In the genomic region with DNA sequence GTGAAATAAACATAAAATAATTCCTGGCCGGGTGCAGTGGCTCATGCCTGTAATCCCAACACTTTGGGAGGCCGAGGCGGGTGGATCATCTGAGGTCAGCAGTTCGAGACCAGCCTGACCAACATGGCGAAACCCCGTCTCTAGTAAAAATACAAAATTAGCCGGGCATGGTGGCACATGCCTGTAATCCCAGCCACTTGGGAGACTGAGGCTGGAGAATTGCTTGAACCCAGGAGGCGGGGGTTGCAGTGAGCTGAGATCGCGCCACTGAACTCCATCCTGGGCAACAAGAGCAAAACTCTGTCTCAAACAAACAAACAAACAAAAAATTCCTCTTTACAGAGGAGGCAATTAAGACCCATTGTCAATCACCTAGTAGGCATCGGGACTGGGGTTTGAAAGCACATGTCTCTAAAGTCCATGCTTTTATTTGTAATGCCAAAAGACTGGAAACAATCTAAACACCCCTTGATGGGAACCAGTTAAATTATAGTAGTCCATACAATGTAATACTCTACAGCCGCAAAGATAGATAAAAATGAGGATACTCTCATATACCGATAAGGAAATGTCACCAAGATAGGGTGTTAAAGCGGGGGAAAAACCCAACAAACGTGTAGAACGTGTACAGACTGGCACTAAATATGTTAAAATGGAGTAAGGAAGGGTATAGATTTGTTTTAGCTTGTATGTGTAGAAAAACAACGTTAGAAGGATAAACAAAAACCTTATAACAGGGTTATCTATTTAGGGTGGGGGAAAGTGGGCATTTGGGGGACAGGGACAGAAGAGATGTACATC, we compare ENCODE assay signal across 1 cellular context.
TF ChIP-seq lines count a peak whose summit lies in the region.
"Not testable (repeated sequence)": the region's sequence is repeated elsewhere in the genome, so short reads cannot be mapped to it uniquely, and the experiment has no call there.

No MANE protein-coding gene starts in this region.

TF ChIP-seq in K562, 482 proteins besides CTCF, POLR2A, EP300 and RAD21 (continues in another document):
- peak; percentile 63 for TF ChIP-seq ELF2 (CRISPR knock-in tag; IDR thresholded peaks at IDR 0.05)
- TF ChIP-seq ADNP (tag; IDR thresholded peaks at IDR 0.05): peak; percentile 64; the same call in 1 of the 2 replicates
- TF ChIP-seq, protein P1, sequence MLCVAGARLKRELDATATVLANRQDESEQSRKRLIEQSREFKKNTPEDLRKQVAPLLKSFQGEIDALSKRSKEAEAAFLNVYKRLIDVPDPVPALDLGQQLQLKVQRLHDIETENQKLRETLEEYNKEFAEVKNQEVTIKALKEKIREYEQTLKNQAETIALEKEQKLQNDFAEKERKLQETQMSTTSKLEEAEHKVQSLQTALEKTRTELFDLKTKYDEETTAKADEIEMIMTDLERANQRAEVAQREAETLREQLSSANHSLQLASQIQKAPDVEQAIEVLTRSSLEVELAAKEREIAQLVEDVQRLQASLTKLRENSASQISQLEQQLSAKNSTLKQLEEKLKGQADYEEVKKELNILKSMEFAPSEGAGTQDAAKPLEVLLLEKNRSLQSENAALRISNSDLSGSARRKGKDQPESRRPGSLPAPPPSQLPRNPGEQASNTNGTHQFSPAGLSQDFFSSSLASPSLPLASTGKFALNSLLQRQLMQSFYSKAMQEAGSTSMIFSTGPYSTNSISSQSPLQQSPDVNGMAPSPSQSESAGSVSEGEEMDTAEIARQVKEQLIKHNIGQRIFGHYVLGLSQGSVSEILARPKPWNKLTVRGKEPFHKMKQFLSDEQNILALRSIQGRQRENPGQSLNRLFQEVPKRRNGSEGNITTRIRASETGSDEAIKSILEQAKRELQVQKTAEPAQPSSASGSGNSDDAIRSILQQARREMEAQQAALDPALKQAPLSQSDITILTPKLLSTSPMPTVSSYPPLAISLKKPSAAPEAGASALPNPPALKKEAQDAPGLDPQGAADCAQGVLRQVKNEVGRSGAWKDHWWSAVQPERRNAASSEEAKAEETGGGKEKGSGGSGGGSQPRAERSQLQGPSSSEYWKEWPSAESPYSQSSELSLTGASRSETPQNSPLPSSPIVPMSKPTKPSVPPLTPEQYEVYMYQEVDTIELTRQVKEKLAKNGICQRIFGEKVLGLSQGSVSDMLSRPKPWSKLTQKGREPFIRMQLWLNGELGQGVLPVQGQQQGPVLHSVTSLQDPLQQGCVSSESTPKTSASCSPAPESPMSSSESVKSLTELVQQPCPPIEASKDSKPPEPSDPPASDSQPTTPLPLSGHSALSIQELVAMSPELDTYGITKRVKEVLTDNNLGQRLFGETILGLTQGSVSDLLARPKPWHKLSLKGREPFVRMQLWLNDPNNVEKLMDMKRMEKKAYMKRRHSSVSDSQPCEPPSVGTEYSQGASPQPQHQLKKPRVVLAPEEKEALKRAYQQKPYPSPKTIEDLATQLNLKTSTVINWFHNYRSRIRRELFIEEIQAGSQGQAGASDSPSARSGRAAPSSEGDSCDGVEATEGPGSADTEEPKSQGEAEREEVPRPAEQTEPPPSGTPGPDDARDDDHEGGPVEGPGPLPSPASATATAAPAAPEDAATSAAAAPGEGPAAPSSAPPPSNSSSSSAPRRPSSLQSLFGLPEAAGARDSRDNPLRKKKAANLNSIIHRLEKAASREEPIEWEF (CRISPR knock-in tag; IDR thresholded peaks at IDR 0.05): peak; percentile 62; the same call in 1 of the 2 replicates
- TF ChIP-seq HDAC1 (IDR thresholded peaks at IDR 0.05): 0 out of 4 replicates have a peak, but pooled peaks of 1 of the 2 experiments have one; percentile 7
- TF ChIP-seq PTRF (tag; IDR thresholded peaks at IDR 0.05): peak; percentile 29; the same call in 1 of the 2 replicates
- TF ChIP-seq, protein P2, sequence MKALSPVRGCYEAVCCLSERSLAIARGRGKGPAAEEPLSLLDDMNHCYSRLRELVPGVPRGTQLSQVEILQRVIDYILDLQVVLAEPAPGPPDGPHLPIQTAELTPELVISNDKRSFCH (CRISPR knock-in tag; IDR thresholded peaks at IDR 0.05): not testable (repeated sequence)
- TF ChIP-seq, protein P2 (tag; IDR thresholded peaks at IDR 0.05): 0 out of 2 replicates have a peak, but pooled peaks have one; percentile 54
- peak; percentile 48 for TF ChIP-seq HDAC3 (IDR thresholded peaks at IDR 0.05; ENCODE audit: borderline replicate concordance, partially characterized antibody)
- TF ChIP-seq, protein P3, sequence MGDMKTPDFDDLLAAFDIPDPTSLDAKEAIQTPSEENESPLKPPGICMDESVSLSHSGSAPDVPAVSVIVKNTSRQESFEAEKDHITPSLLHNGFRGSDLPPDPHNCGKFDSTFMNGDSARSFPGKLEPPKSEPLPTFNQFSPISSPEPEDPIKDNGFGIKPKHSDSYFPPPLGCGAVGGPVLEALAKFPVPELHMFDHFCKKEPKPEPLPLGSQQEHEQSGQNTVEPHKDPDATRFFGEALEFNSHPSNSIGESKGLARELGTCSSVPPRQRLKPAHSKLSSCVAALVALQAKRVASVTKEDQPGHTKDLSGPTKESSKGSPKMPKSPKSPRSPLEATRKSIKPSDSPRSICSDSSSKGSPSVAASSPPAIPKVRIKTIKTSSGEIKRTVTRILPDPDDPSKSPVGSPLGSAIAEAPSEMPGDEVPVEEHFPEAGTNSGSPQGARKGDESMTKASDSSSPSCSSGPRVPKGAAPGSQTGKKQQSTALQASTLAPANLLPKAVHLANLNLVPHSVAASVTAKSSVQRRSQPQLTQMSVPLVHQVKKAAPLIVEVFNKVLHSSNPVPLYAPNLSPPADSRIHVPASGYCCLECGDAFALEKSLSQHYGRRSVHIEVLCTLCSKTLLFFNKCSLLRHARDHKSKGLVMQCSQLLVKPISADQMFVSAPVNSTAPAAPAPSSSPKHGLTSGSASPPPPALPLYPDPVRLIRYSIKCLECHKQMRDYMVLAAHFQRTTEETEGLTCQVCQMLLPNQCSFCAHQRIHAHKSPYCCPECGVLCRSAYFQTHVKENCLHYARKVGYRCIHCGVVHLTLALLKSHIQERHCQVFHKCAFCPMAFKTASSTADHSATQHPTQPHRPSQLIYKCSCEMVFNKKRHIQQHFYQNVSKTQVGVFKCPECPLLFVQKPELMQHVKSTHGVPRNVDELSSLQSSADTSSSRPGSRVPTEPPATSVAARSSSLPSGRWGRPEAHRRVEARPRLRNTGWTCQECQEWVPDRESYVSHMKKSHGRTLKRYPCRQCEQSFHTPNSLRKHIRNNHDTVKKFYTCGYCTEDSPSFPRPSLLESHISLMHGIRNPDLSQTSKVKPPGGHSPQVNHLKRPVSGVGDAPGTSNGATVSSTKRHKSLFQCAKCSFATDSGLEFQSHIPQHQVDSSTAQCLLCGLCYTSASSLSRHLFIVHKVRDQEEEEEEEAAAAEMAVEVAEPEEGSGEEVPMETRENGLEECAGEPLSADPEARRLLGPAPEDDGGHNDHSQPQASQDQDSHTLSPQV (IDR thresholded peaks at IDR 0.05): peak; percentile 53
- TF ChIP-seq, protein P4, sequence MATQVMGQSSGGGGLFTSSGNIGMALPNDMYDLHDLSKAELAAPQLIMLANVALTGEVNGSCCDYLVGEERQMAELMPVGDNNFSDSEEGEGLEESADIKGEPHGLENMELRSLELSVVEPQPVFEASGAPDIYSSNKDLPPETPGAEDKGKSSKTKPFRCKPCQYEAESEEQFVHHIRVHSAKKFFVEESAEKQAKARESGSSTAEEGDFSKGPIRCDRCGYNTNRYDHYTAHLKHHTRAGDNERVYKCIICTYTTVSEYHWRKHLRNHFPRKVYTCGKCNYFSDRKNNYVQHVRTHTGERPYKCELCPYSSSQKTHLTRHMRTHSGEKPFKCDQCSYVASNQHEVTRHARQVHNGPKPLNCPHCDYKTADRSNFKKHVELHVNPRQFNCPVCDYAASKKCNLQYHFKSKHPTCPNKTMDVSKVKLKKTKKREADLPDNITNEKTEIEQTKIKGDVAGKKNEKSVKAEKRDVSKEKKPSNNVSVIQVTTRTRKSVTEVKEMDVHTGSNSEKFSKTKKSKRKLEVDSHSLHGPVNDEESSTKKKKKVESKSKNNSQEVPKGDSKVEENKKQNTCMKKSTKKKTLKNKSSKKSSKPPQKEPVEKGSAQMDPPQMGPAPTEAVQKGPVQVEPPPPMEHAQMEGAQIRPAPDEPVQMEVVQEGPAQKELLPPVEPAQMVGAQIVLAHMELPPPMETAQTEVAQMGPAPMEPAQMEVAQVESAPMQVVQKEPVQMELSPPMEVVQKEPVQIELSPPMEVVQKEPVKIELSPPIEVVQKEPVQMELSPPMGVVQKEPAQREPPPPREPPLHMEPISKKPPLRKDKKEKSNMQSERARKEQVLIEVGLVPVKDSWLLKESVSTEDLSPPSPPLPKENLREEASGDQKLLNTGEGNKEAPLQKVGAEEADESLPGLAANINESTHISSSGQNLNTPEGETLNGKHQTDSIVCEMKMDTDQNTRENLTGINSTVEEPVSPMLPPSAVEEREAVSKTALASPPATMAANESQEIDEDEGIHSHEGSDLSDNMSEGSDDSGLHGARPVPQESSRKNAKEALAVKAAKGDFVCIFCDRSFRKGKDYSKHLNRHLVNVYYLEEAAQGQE (CRISPR knock-in tag; IDR thresholded peaks at IDR 0.05; ENCODE audit: low read depth): 0 out of 2 replicates have a peak, but pooled peaks have one; percentile 31
- TF ChIP-seq NR4A1 (CRISPR knock-in tag; IDR thresholded peaks at IDR 0.05): not testable (repeated sequence)
- 0 out of 2 replicates have a peak, but pooled peaks have one; percentile 26 for TF ChIP-seq NR4A1 (tag; IDR thresholded peaks at IDR 0.05)
- 0 out of 2 replicates have a peak, but pooled peaks have one; percentile 12 for TF ChIP-seq DMBX1 (CRISPR knock-in tag; IDR thresholded peaks at IDR 0.05; ENCODE audit: borderline replicate concordance)
- peak; percentile 20; the same call in 1 of the 2 replicates for TF ChIP-seq DPF2 (IDR thresholded peaks at IDR 0.05)
- TF ChIP-seq, protein P5, sequence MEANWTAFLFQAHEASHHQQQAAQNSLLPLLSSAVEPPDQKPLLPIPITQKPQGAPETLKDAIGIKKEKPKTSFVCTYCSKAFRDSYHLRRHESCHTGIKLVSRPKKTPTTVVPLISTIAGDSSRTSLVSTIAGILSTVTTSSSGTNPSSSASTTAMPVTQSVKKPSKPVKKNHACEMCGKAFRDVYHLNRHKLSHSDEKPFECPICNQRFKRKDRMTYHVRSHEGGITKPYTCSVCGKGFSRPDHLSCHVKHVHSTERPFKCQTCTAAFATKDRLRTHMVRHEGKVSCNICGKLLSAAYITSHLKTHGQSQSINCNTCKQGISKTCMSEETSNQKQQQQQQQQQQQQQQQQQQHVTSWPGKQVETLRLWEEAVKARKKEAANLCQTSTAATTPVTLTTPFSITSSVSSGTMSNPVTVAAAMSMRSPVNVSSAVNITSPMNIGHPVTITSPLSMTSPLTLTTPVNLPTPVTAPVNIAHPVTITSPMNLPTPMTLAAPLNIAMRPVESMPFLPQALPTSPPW (CRISPR knock-in tag; IDR thresholded peaks at IDR 0.05): peak; percentile 17; the same call in 1 of the 2 replicates
- TF ChIP-seq, protein P6, sequence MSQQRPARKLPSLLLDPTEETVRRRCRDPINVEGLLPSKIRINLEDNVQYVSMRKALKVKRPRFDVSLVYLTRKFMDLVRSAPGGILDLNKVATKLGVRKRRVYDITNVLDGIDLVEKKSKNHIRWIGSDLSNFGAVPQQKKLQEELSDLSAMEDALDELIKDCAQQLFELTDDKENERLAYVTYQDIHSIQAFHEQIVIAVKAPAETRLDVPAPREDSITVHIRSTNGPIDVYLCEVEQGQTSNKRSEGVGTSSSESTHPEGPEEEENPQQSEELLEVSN (IDR thresholded peaks at IDR 0.05; ENCODE audit: borderline replicate concordance in 1 of 2, extremely low read depth in 1 of 2, insufficient read depth in 1 of 2, insufficient read length in 1 of 2, low read depth in 1 of 2, low read length in 1 of 2, poor library complexity in 1 of 2, severe bottlenecking in 1 of 2): peak in 1 of 2 experiments; percentile 13
- TF ChIP-seq TBP (optimal IDR thresholded peaks at IDR 0.05; ENCODE audit: low read depth, low read length): peak; percentile 18
- 0 out of 2 replicates have a peak, but pooled peaks have one; percentile 5 for TF ChIP-seq ZNF197 (CRISPR knock-in tag; IDR thresholded peaks at IDR 0.05; ENCODE audit: low read depth)
- TF ChIP-seq ARID1B (IDR thresholded peaks at IDR 0.05): peak; percentile 35; the same call in 1 of the 2 replicates
- TF ChIP-seq, protein P7, sequence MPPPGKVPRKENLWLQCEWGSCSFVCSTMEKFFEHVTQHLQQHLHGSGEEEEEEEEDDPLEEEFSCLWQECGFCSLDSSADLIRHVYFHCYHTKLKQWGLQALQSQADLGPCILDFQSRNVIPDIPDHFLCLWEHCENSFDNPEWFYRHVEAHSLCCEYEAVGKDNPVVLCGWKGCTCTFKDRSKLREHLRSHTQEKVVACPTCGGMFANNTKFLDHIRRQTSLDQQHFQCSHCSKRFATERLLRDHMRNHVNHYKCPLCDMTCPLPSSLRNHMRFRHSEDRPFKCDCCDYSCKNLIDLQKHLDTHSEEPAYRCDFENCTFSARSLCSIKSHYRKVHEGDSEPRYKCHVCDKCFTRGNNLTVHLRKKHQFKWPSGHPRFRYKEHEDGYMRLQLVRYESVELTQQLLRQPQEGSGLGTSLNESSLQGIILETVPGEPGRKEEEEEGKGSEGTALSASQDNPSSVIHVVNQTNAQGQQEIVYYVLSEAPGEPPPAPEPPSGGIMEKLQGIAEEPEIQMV (tag; conservative IDR thresholded peaks at IDR 0.05; ENCODE audit: low read depth): 0 out of 2 replicates have a peak, but pooled peaks have one; percentile 18
- TF ChIP-seq L3MBTL2 (IDR thresholded peaks at IDR 0.05): peak; percentile 22; the same call in 1 of the 2 replicates
- TF ChIP-seq CBFA2T3 (IDR thresholded peaks at IDR 0.05): peak; percentile 25; the same call in 1 of the 2 replicates
